ENCODE assay signal across 1 cellular context in genomic region chr9:93058357-93059096, GRCh38.
A peak's percentile ranks its signal among the peaks of the same experiment; 100 is the strongest.
TF ChIP-seq lines count a peak whose summit lies in the region.

Gene SUSD3, plus strand, starts transcription at chr9:93058701. Its CDS starts 42 bp downstream, at chr9:93058743.

TF ChIP-seq in HepG2, 621 proteins besides CTCF, POLR2A, EP300 and RAD21 (continued from another document and continues in another):
- TF ChIP-seq ZNF687 (CRISPR knock-in tag; IDR thresholded peaks at IDR 0.05), result peak; percentile 72
- TF ChIP-seq ZNF740 (CRISPR knock-in tag; IDR thresholded peaks at IDR 0.05), result no peak
- no peak for TF ChIP-seq PBX3 (CRISPR knock-in tag; IDR thresholded peaks at IDR 0.05; ENCODE audit: borderline replicate concordance)
- no peak for TF ChIP-seq ARID3A (IDR thresholded peaks at IDR 0.05; ENCODE audit: low read depth, low read length)
- TF ChIP-seq NRL (CRISPR knock-in tag; IDR thresholded peaks at IDR 0.05; ENCODE audit: borderline replicate concordance), result no peak
- TF ChIP-seq STAT6 (CRISPR knock-in tag; IDR thresholded peaks at IDR 0.05; ENCODE audit: borderline replicate concordance), result no peak
- 0 out of 2 replicates have a peak, but pooled peaks have one; percentile 30 for TF ChIP-seq ZGPAT (CRISPR knock-in tag; IDR thresholded peaks at IDR 0.05)
- no peak for TF ChIP-seq HOXD1 (CRISPR knock-in tag; IDR thresholded peaks at IDR 0.05)
- TF ChIP-seq TBX3 (IDR thresholded peaks at IDR 0.05; ENCODE audit: borderline replicate concordance), result no peak
- TF ChIP-seq SP140L (CRISPR knock-in tag; IDR thresholded peaks at IDR 0.05; ENCODE audit: borderline replicate concordance), result no peak
- TF ChIP-seq FOXA3 (CRISPR knock-in tag; IDR thresholded peaks at IDR 0.05), result 0 out of 2 replicates have a peak, but pooled peaks have one; percentile 5
- no peak for TF ChIP-seq KLF12 (CRISPR knock-in tag; IDR thresholded peaks at IDR 0.05; ENCODE audit: borderline replicate concordance)
- no peak; the same call in 1 of the 2 replicates for TF ChIP-seq UBTF (CRISPR knock-in tag; IDR thresholded peaks at IDR 0.05)
- no peak for TF ChIP-seq ZNF367 (CRISPR knock-in tag; IDR thresholded peaks at IDR 0.05; ENCODE audit: borderline replicate concordance)
- TF ChIP-seq CHD2 (IDR thresholded peaks at IDR 0.05; ENCODE audit: low read depth, low read length), result no peak
- no peak for TF ChIP-seq CSRNP2 (CRISPR knock-in tag; conservative IDR thresholded peaks at IDR 0.05; ENCODE audit: low read depth)
- no peak for TF ChIP-seq MTA3 (CRISPR knock-in tag; IDR thresholded peaks at IDR 0.05)
- TF ChIP-seq PTBP1 (IDR thresholded peaks at IDR 0.05; ENCODE audit: low read depth, low read length, poor library complexity, severe bottlenecking), result no peak
- no peak for TF ChIP-seq ZNF232 (CRISPR knock-in tag; IDR thresholded peaks at IDR 0.05; ENCODE audit: borderline replicate concordance)
- no peak for TF ChIP-seq MXI1 (IDR thresholded peaks at IDR 0.05; ENCODE audit: borderline replicate concordance, low read depth, low read length)
- TF ChIP-seq ARNT (IDR thresholded peaks at IDR 0.05), result no peak
- no peak for TF ChIP-seq ZNF513 (CRISPR knock-in tag; conservative IDR thresholded peaks at IDR 0.05)
- no peak for TF ChIP-seq ZC3H4 (CRISPR knock-in tag; IDR thresholded peaks at IDR 0.05; ENCODE audit: borderline replicate concordance)
- no peak for TF ChIP-seq MIXL1 (CRISPR knock-in tag; IDR thresholded peaks at IDR 0.05)
- no peak for TF ChIP-seq ARHGAP35 (CRISPR knock-in tag; IDR thresholded peaks at IDR 0.05; ENCODE audit: borderline replicate concordance)
- TF ChIP-seq DPF2 (CRISPR knock-in tag; IDR thresholded peaks at IDR 0.05; ENCODE audit: borderline replicate concordance, low read depth), result no peak
- no peak for TF ChIP-seq ZNF205 (CRISPR knock-in tag; IDR thresholded peaks at IDR 0.05)
- no peak for TF ChIP-seq ZNF160 (CRISPR knock-in tag; IDR thresholded peaks at IDR 0.05)
- TF ChIP-seq REXO4 (CRISPR knock-in tag; IDR thresholded peaks at IDR 0.05; ENCODE audit: borderline replicate concordance), result no peak
- no peak for TF ChIP-seq ZNF660 (CRISPR knock-in tag; IDR thresholded peaks at IDR 0.05; ENCODE audit: borderline replicate concordance, low read depth)
- TF ChIP-seq HCFC1 (IDR thresholded peaks at IDR 0.05; ENCODE audit: low read depth, low read length), result no peak
- no peak for TF ChIP-seq NONO (IDR thresholded peaks at IDR 0.05)
- TF ChIP-seq NONO (CRISPR knock-in tag; conservative IDR thresholded peaks at IDR 0.05), result no peak
- TF ChIP-seq MIER2 (CRISPR knock-in tag; IDR thresholded peaks at IDR 0.05), result no peak
- TF ChIP-seq PHF21A (CRISPR knock-in tag; IDR thresholded peaks at IDR 0.05), result no peak
- no peak for TF ChIP-seq PLRG1 (conservative IDR thresholded peaks at IDR 0.05)
- TF ChIP-seq ZSCAN22 (CRISPR knock-in tag; IDR thresholded peaks at IDR 0.05), result no peak
- no peak for TF ChIP-seq RARG (CRISPR knock-in tag; IDR thresholded peaks at IDR 0.05; ENCODE audit: low read depth)
- no peak for TF ChIP-seq ZSCAN12 (CRISPR knock-in tag; IDR thresholded peaks at IDR 0.05)
- peak; percentile 64; the same call in 1 of the 2 replicates for TF ChIP-seq SP5 (CRISPR knock-in tag; IDR thresholded peaks at IDR 0.05; ENCODE audit: borderline replicate concordance, low read depth)
- TF ChIP-seq ZNF274 (CRISPR knock-in tag; IDR thresholded peaks at IDR 0.05), result no peak
- 0 out of 2 replicates have a peak, but pooled peaks have one; percentile 7 for TF ChIP-seq ZNF614 (CRISPR knock-in tag; IDR thresholded peaks at IDR 0.05; ENCODE audit: borderline replicate concordance)
- TF ChIP-seq ZFP41 (CRISPR knock-in tag; IDR thresholded peaks at IDR 0.05; ENCODE audit: borderline replicate concordance), result no peak
- no peak for TF ChIP-seq FOXC1 (CRISPR knock-in tag; IDR thresholded peaks at IDR 0.05; ENCODE audit: borderline replicate concordance)
- peak; percentile 12; the same call in 1 of the 2 replicates for TF ChIP-seq TBX2 (CRISPR knock-in tag; IDR thresholded peaks at IDR 0.05; ENCODE audit: borderline replicate concordance)
- TF ChIP-seq ZNF329 (CRISPR knock-in tag; IDR thresholded peaks at IDR 0.05; ENCODE audit: low read depth), result no peak
- peak; percentile 31; the same call in 1 of the 2 replicates for TF ChIP-seq TAF1 (CRISPR knock-in tag; IDR thresholded peaks at IDR 0.05)
- TF ChIP-seq ZNF331 (CRISPR knock-in tag; IDR thresholded peaks at IDR 0.05), result no peak; the same call in 1 of the 2 replicates
- TF ChIP-seq SOX5 (CRISPR knock-in tag; IDR thresholded peaks at IDR 0.05; ENCODE audit: borderline replicate concordance), result no peak
- 0 out of 2 replicates have a peak, but pooled peaks have one; percentile 26 for TF ChIP-seq TOPORS (CRISPR knock-in tag; IDR thresholded peaks at IDR 0.05)
